In genomic region chr12:78457951-78458350, GRCh38 we compare ENCODE assay signal across 8 cellular contexts.
DNase-seq lines count a peak whose midpoint lies in the region; ATAC-seq lines count a peak whose summit lies in the region.
"Had no signal": no experiment of that assay in that cellular context is flagged by ENCODE, and none has a peak within 500 bp of the region (broad histone marks: within the 10 kb centered on the region; RNA-seq: fewer than 3 reads in every experiment).

No MANE protein-coding gene starts in this region.

- DNase-seq in NOMO-1 treated with dmso at 0.1 percent for 144 hours (lab: John Stamatoyannopoulos, UW; ENCODE audit: unreplicated experiment) (peak; percentile 79), NCI-H146 treated with DMSO at 0.1 percent for 48 hours (lab: John Stamatoyannopoulos, UW; ENCODE audit: unreplicated experiment) (no peak), NCI-H774 (lab: John Stamatoyannopoulos, UW) (no peak), NCI-H1436 treated with DMSO at 0.1 percent for 48 hours (lab: John Stamatoyannopoulos, UW) (no peak), EL (no peak)

- ATAC-seq in GM19395 (IDR thresholded peaks at IDR 0.05; ENCODE audit: unreplicated experiment): peak; percentile 100
- ATAC-seq in HG02973 (IDR thresholded peaks at IDR 0.05; ENCODE audit: unreplicated experiment): peak; percentile 100
- ATAC-seq: Panc1 had no signal
